In genomic region chr15:48358229-48358641, GRCh38 we compare ENCODE assay signal across 8 cellular contexts. TPM values are rescaled to one million over a fixed set of nuclear protein-coding genes. Genes with fewer than 3 reads are reported as not detected.
A peak's percentile ranks its signal among the peaks of the same experiment; 100 is the strongest.
DNase-seq lines count a peak whose midpoint lies in the region; ATAC-seq and TF ChIP-seq lines count a peak whose summit lies in the region.

No MANE protein-coding gene starts in this region.

- H3K36me3 Mint-ChIP-seq in activated CD4-positive, alpha-beta memory T cell treated with anti-CD3 and anti-CD28 coated beads for 36 hours = no peaks in the 10 kb centered on the region

- peaks cover 3% of the 10 kb centered on the region for H3K4me1 Mint-ChIP-seq in activated CD4-positive, alpha-beta memory T cell treated with anti-CD3 and anti-CD28 coated beads for 36 hours (ENCODE audit: low read depth)

- no peak overlapping the region for H3K27ac Mint-ChIP-seq in activated CD4-positive, alpha-beta memory T cell treated with anti-CD3 and anti-CD28 coated beads for 36 hours

- no peak overlapping the region for H3K4me3 ChIP-seq in SK-N-SH (ENCODE audit: low read depth in 2 of 2, low read length in 1 of 2)

- H2AFZ ChIP-seq in SK-N-SH (ENCODE audit: low read depth) = peak overlapping the region; percentile 73

- H3K27ac ChIP-seq in C4-2B = no peak overlapping the region
- H3K27ac ChIP-seq in SK-N-SH (ENCODE audit: low read depth in 2 of 2, low read length in 1 of 2) = peak overlapping the region; percentile 31 to 75; a peak in 3 of 4 replicates

- TF ChIP-seq RAD21 in SK-N-SH (IDR thresholded peaks at IDR 0.05; ENCODE audit: low read length) = peak; percentile 87

- no peaks in the 10 kb centered on the region for H3K79me2 ChIP-seq in SK-N-SH (ENCODE audit: insufficient read depth)

- H3K27me3 ChIP-seq in SK-N-SH (ENCODE audit: insufficient read depth) = no peaks in the 10 kb centered on the region

- ATAC-seq in HG02885 (IDR thresholded peaks at IDR 0.05; ENCODE audit: poor library complexity, unreplicated experiment) (peak; percentile 40), GM21576 (IDR thresholded peaks at IDR 0.05; ENCODE audit: unreplicated experiment) (no peak)

- CTCF ChIA-PET in SK-N-SH (lab: Yijun Ruan, JAX) = interaction anchor here (0.7 to 6.0 kb wide), 53 partner anchors 10 to 1958 kb away, joined by 3 to 47 read pairs (median 4); partner anchors contain the start of genes CEP152 and FBN1
- CTCF ChIA-PET in activated CD4-positive, alpha-beta memory T cell treated with anti-CD3 and anti-CD28 coated beads for 36 hours (lab: Charles Lee) = no interaction called here

- H3K4me1 ChIP-seq in SK-N-SH (ENCODE audit: control insufficient read depth in 1 of 2, insufficient read depth in 2 of 2, low read depth in 1 of 2, low read length in 1 of 2) = peaks cover 0 to 14% of the 10 kb centered on the region in 2 experiments; a peak in 2 of 4 replicates

- intact Hi-C loops in activated CD4-positive, alpha-beta memory T cell treated with anti-CD3 and anti-CD28 coated beads for 36 hours (cut with micrococcal nuclease) = loop anchor here (5.0 to 10.0 kb wide), 2 partner anchors 284 to 507 kb away; no protein-coding TSS in a partner anchor

- H3K4me3 Mint-ChIP-seq in activated CD4-positive, alpha-beta memory T cell treated with anti-CD3 and anti-CD28 coated beads for 36 hours = no peak overlapping the region

- no peaks in the 10 kb centered on the region for H4K20me1 ChIP-seq in SK-N-SH (ENCODE audit: insufficient read depth)

- peak overlapping the region; percentile 53; the same call in 1 of the 2 replicates for H3K4me2 ChIP-seq in SK-N-SH

- peaks cover 22% of the 10 kb centered on the region for H3F3A ChIP-seq in SK-N-SH (replicated peaks; ENCODE audit: insufficient read depth)

- no peaks in the 10 kb centered on the region for H3K36me3 ChIP-seq in SK-N-SH (replicated peaks in 1 of 2; ENCODE audit: control insufficient read depth in 1 of 2, insufficient read depth in 2 of 2, low read length in 1 of 2)

- peak overlapping the region; percentile 6; the same call in 1 of the 2 replicates for H3K9ac ChIP-seq in SK-N-SH

- DNase-seq in SK-N-SH = peak; percentile 32
- peak; percentile 20 for DNase-seq in glomerular visceral epithelial cell (ENCODE audit: extremely low spot score)
- DNase-seq in smooth muscle cell of the brain vasculature (ENCODE audit: low read depth, low spot score) = peak; percentile 29
- no peak for DNase-seq in HK-2 (ENCODE audit: unreplicated experiment)
- no peak for DNase-seq in activated CD4-positive, alpha-beta memory T cell treated with anti-CD3 and anti-CD28 coated beads for 36 hours

- no peaks in the 10 kb centered on the region; the same call in 1 of the 2 replicates for H3K9me2 ChIP-seq in SK-N-SH

- H3K9me3 Mint-ChIP-seq in activated CD4-positive, alpha-beta memory T cell treated with anti-CD3 and anti-CD28 coated beads for 36 hours = no peaks in the 10 kb centered on the region

- POLR2A ChIA-PET in SK-N-SH (lab: Yijun Ruan, JAX) = no interaction called here
- POLR2A ChIA-PET in activated CD4-positive, alpha-beta memory T cell treated with anti-CD3 and anti-CD28 coated beads for 36 hours (lab: Charles Lee) = no interaction called here

- TF ChIP-seq CTCF in C4-2B (conservative IDR thresholded peaks at IDR 0.05) = peak; percentile 81
- peak; percentile 82 for TF ChIP-seq CTCF in SK-N-SH (IDR thresholded peaks at IDR 0.05)

- no peaks in the 10 kb centered on the region for H3K9me3 ChIP-seq in SK-N-SH

- peaks cover under 1% of the 10 kb centered on the region for H3K27me3 Mint-ChIP-seq in activated CD4-positive, alpha-beta memory T cell treated with anti-CD3 and anti-CD28 coated beads for 36 hours

- TF ChIP-seq EP300 in SK-N-SH (IDR thresholded peaks at IDR 0.05; ENCODE audit: borderline replicate concordance in 1 of 2, low read depth in 1 of 2, low read length in 1 of 2) = no peak

TF ChIP-seq in SK-N-SH, 30 proteins besides CTCF, POLR2A, EP300 and RAD21:
- no peak for TF ChIP-seq FOSL2 (IDR thresholded peaks at IDR 0.05; ENCODE audit: borderline replicate concordance, low read depth)
- no peak for TF ChIP-seq GABPA (IDR thresholded peaks at IDR 0.05; ENCODE audit: low read depth)
- TF ChIP-seq USF1 (IDR thresholded peaks at IDR 0.05; ENCODE audit: borderline replicate concordance, low read depth) = no peak
- TF ChIP-seq SMC3 (IDR thresholded peaks at IDR 0.05; ENCODE audit: low read depth, low read length) = peak; percentile 60
- TF ChIP-seq YY1 (IDR thresholded peaks at IDR 0.05; ENCODE audit: low read depth) = no peak
- peak; percentile 8 for TF ChIP-seq CHD2 (IDR thresholded peaks at IDR 0.05; ENCODE audit: low read length, partially characterized antibody)
- TF ChIP-seq TCF12 (IDR thresholded peaks at IDR 0.05) = no peak
- TF ChIP-seq TEAD4 (IDR thresholded peaks at IDR 0.05; ENCODE audit: borderline replicate concordance, insufficient read depth) = no peak
- TF ChIP-seq TAF1 (IDR thresholded peaks at IDR 0.05; ENCODE audit: borderline replicate concordance, low read depth, low read length) = no peak

RNA-seq across cellular contexts. Expression of gene DUT, which starts 27.0 kb away (rescaled TPM):
- 67.1 and 79.3 TPM in 2 replicates for polyA plus RNA-seq in SK-N-SH (2012; rRNA removed)
- 84.7 and 92.5 TPM in 2 replicates for polyA plus RNA-seq in SK-N-SH (2012; cell fraction: cytosol; rRNA removed)
- polyA plus RNA-seq in SK-N-SH (2012; cell fraction: nucleus; rRNA removed) = 152 and 251 TPM in 2 replicates
- 100 to 1,000 TPM; 518 to 542 TPM for total RNA-seq in activated CD4-positive, alpha-beta memory T cell treated with anti-CD3 and anti-CD28 coated beads for 36 hours

Comparison
In these comparisons a context has a peak if more than half of its experiments do, and no peak if none do; other contexts are left out.
1. DNase-seq: peak in SK-N-SH (single experiment), glomerular visceral epithelial cell (single experiment) and smooth muscle cell of the brain vasculature (single experiment); none in HK-2 (single experiment) and activated CD4-positive, alpha-beta memory T cell treated with anti-CD3 and anti-CD28 coated beads for 36 hours (single experiment).